26 cellular contexts compared by ENCODE assay signal in the genomic region with DNA sequence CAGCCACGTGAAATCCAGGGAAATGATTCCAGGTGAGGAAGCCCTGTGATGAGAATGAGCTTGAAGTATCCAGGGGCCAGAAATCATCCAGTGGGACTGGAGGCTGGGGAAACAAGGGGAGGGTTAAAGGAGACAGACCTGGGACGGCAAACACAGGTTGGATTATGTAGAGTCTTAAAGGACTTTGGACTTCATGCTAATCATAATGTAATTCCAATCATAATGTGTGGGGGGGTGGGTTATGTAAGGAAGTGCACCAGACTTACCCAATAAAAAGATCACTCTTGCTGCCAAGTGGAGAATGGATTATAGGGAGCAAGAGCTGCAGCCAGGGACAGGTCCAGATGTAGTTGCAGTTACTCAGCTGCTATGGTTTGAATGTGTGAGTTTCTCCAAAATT. TPM values are rescaled to one million over a fixed set of nuclear protein-coding genes. Genes with fewer than 3 reads are reported as not detected.
"Had no signal": no experiment of that assay in that cellular context is flagged by ENCODE, and none has a peak within 500 bp of the region (broad histone marks: within the 10 kb centered on the region; RNA-seq: fewer than 3 reads in every experiment).

No MANE protein-coding gene starts in this region.

- H3K36me3 ChIP-seq: esophagus muscularis mucosa, heart right ventricle, left ventricle myocardium inferior, lower lobe of right lung, prostate gland, right atrium auricular region, stomach, thyroid gland had no signal

- H3K27me3 ChIP-seq: dorsolateral prefrontal cortex, esophagus muscularis mucosa, heart right ventricle, right atrium auricular region, stomach, thyroid gland had no signal

- DNase-seq: dorsolateral prefrontal cortex; effector CD8-positive, alpha-beta T cell; foreskin keratinocyte; glutamatergic neuron; heart right ventricle; hippocampal formation; left cardiac atrium; left ventricle myocardium inferior; lower lobe of right lung; naive thymus-derived CD8-positive, alpha-beta T cell; nephron progenitor cell; nucleus accumbens; stimulated activated CD4-positive, alpha-beta T cell treated with anti-CD3 and anti-CD28 coated beads, Interleukin-2, amount 100 ng/mL, for 24 hours; stimulated activated CD4-positive, alpha-beta T cell treated with anti-CD3 and anti-CD28 coated beads, Interleukin-4, amount 100 ng/mL, for 24 hours; stimulated activated naive CD4-positive, alpha-beta T cell treated with Interleukin-2 at 50 U/mL for 16 hours; stomach; thyroid gland had no signal

- H3K4me3 Mint-ChIP-seq: naive thymus-derived CD8-positive, alpha-beta T cell; nephron progenitor cell; stimulated activated effector memory CD8-positive, alpha-beta T cell treated with anti-CD3 and anti-CD28 coated beads, Interleukin-12 subunit alpha, Interleukin-12 subunit beta, amount 100 ng/mL, for 72 hours; type B pancreatic cell had no signal

- H3K4me1 Mint-ChIP-seq: stimulated activated effector memory CD8-positive, alpha-beta T cell treated with anti-CD3 and anti-CD28 coated beads, Interleukin-12 subunit alpha, Interleukin-12 subunit beta, amount 100 ng/mL, for 72 hours had no signal

- H3K27ac Mint-ChIP-seq: naive thymus-derived CD8-positive, alpha-beta T cell; nephron progenitor cell; stimulated activated effector memory CD8-positive, alpha-beta T cell treated with anti-CD3 and anti-CD28 coated beads, Interleukin-12 subunit alpha, Interleukin-12 subunit beta, amount 100 ng/mL, for 72 hours; type B pancreatic cell had no signal

- H3K27ac ChIP-seq: dorsolateral prefrontal cortex, esophagus muscularis mucosa, foreskin keratinocyte, heart right ventricle, left ventricle myocardium inferior, lower lobe of right lung, prostate gland, right atrium auricular region, stomach, thyroid gland had no signal

- H3K4me1 ChIP-seq: esophagus muscularis mucosa, foreskin keratinocyte, left ventricle myocardium inferior, lower lobe of right lung, prostate gland, right atrium auricular region, stomach, thyroid gland had no signal

- H3K36me3 Mint-ChIP-seq: stimulated activated effector memory CD8-positive, alpha-beta T cell treated with anti-CD3 and anti-CD28 coated beads, Interleukin-12 subunit alpha, Interleukin-12 subunit beta, amount 100 ng/mL, for 72 hours; type B pancreatic cell had no signal

- H3K9me3 ChIP-seq: prostate gland, thyroid gland had no signal

- H3K4me3 ChIP-seq: dorsolateral prefrontal cortex, esophagus muscularis mucosa, heart right ventricle, left ventricle myocardium inferior, lower lobe of right lung, prostate gland, right atrium auricular region, stomach, thyroid gland had no signal

- H3K27me3 Mint-ChIP-seq: type B pancreatic cell had no signal

RNA-seq across cellular contexts. Expression of gene CYSLTR2, which starts 16.1 kb away (rescaled TPM):
- total RNA-seq: epithelial cell of proximal tubule, fibroblast of lung, foreskin keratinocyte, myocyte, osteocyte had no signal
- polyA plus RNA-seq: foreskin keratinocyte had no signal
